ENCODE assay signal across 24 cellular contexts in genomic region chr2:50084086-50084843, GRCh38.
"Had no signal": no experiment of that assay in that cellular context is flagged by ENCODE, and none has a peak within 500 bp of the region (broad histone marks: within the 10 kb centered on the region; RNA-seq: fewer than 3 reads in every experiment).

No MANE protein-coding gene starts in this region.

- H3K27me3 Mint-ChIP-seq: effector memory CD8-positive, alpha-beta T cell; naive thymus-derived CD8-positive, alpha-beta T cell had no signal

- H3K36me3 ChIP-seq: esophagus squamous epithelium, ovary, right lobe of liver, transverse colon had no signal

- H3K9me3 ChIP-seq: esophagus squamous epithelium, ovary, psoas muscle, right lobe of liver, transverse colon had no signal

- ATAC-seq: effector memory CD8-positive, alpha-beta T cell; left lobe of liver; naive thymus-derived CD8-positive, alpha-beta T cell; psoas muscle; right lobe of liver had no signal

- H3K4me1 Mint-ChIP-seq: immature natural killer cell; naive thymus-derived CD8-positive, alpha-beta T cell; nephron progenitor cell had no signal

- DNase-seq: cortex of kidney; effector memory CD8-positive, alpha-beta T cell; erythroblast; esophagus squamous epithelium; foreskin melanocyte; glutamatergic neuron; hypothalamus; immature natural killer cell; islet precursor cell; naive thymus-derived CD8-positive, alpha-beta T cell; nephron progenitor cell; occipital lobe; ovary; psoas muscle; right lobe of liver; stimulated activated CD4-positive, alpha-beta T cell treated with anti-CD3 and anti-CD28 coated beads, Interleukin-12 subunit alpha, Interleukin-12 subunit beta, amount 100 ng/mL, for 4 hours; stimulated activated CD4-positive, alpha-beta T cell treated with anti-CD3 and anti-CD28 coated beads, Interleukin-1b, Interleukin-23, amount 100 ng/mL, for 48 hours; stimulated activated CD4-positive, alpha-beta T cell treated with anti-CD3 and anti-CD28 coated beads, Interleukin-4, amount 100 ng/mL, for 1 hour; stimulated activated CD8-positive, alpha-beta memory T cell treated with anti-CD3 and anti-CD28 coated beads, Interleukin-4, amount 100 ng/mL, for 48 hours; stimulated activated naive CD4-positive, alpha-beta T cell treated with Interleukin-2 at 50 U/mL for 16 hours; transverse colon had no signal

- H3K27me3 ChIP-seq: esophagus squamous epithelium, ovary, right lobe of liver, transverse colon had no signal

- H3K4me3 Mint-ChIP-seq: effector memory CD8-positive, alpha-beta T cell; immature natural killer cell; naive thymus-derived CD8-positive, alpha-beta T cell; nephron progenitor cell had no signal

- H3K36me3 Mint-ChIP-seq: immature natural killer cell; naive thymus-derived CD8-positive, alpha-beta T cell had no signal

- H3K4me3 ChIP-seq: esophagus squamous epithelium, ovary, psoas muscle, right lobe of liver, smooth muscle cell, transverse colon had no signal

- H3K4me1 ChIP-seq: esophagus squamous epithelium, psoas muscle, right lobe of liver, transverse colon had no signal

- FAIRE-seq: endometrium had no signal

- H3K27ac ChIP-seq: esophagus squamous epithelium, ovary, psoas muscle, right lobe of liver, transverse colon had no signal

- H3K27ac Mint-ChIP-seq: effector memory CD8-positive, alpha-beta T cell; immature natural killer cell; naive thymus-derived CD8-positive, alpha-beta T cell; nephron progenitor cell had no signal
